1 cellular context compared by ENCODE assay signal in genomic region chr15:96333194-96334016, GRCh38.
TF ChIP-seq lines count a peak whose summit lies in the region.

No MANE protein-coding gene starts in this region.

TF ChIP-seq in SK-N-SH treated with all-trans-retinoic acid at 6 μM for 48 hours, 23 proteins besides CTCF, POLR2A, EP300 and RAD21 (continued from another document):
- TF ChIP-seq PATZ1 (CRISPR knock-in tag; IDR thresholded peaks at IDR 0.05; ENCODE audit: borderline replicate concordance) (no peak), ESRRG (CRISPR knock-in tag; IDR thresholded peaks at IDR 0.05) (no peak), TCF4 (CRISPR knock-in tag; IDR thresholded peaks at IDR 0.05; ENCODE audit: borderline replicate concordance) (no peak), ZFP3 (CRISPR knock-in tag; IDR thresholded peaks at IDR 0.05) (no peak), BACH2 (CRISPR knock-in tag; IDR thresholded peaks at IDR 0.05; ENCODE audit: borderline replicate concordance) (no peak), PPARA (CRISPR knock-in tag; IDR thresholded peaks at IDR 0.05; ENCODE audit: borderline replicate concordance) (no peak)
